1 cellular context compared by ENCODE assay signal in genomic region chr1:28115267-28115666, GRCh38.
A peak's percentile ranks its signal among the peaks of the same experiment; 100 is the strongest.
TF ChIP-seq lines count a peak whose summit lies in the region.

No MANE protein-coding gene starts in this region.

TF ChIP-seq in GM12878, 131 proteins besides CTCF, POLR2A, EP300 and RAD21 (continued from another document and continues in another):
- TF ChIP-seq ZBTB40 (IDR thresholded peaks at IDR 0.05; ENCODE audit: borderline replicate concordance), result no peak
- peak; percentile 32; the same call in 1 of the 2 replicates for TF ChIP-seq PAX5 (IDR thresholded peaks at IDR 0.05; ENCODE audit: borderline replicate concordance, low read depth, low read length)
- no peak for TF ChIP-seq YBX1 (IDR thresholded peaks at IDR 0.05)
- TF ChIP-seq RCOR1 (conservative IDR thresholded peaks at IDR 0.05; ENCODE audit: low read depth, low read length), result no peak
- peak in 1 of 2 experiments; percentile 91; a peak in 1 of 4 replicates for TF ChIP-seq ETV6 (conservative IDR thresholded peaks at IDR 0.05 in 1 of 2, IDR thresholded peaks at IDR 0.05 in 1 of 2; ENCODE audit: borderline replicate concordance in 1 of 2, low read depth in 1 of 2)
- no peak for TF ChIP-seq STAT3 (IDR thresholded peaks at IDR 0.05; ENCODE audit: low read depth, low read length)
- no peak for TF ChIP-seq EZH2 (IDR thresholded peaks at IDR 0.05; ENCODE audit: borderline replicate concordance, control insufficient read depth, low read depth, low read length)
- no peak for TF ChIP-seq E2F8 (IDR thresholded peaks at IDR 0.05; ENCODE audit: low read depth, partially characterized antibody)
- no peak for TF ChIP-seq CBX3 (IDR thresholded peaks at IDR 0.05; ENCODE audit: borderline replicate concordance, low read depth)
- TF ChIP-seq BHLHE40 (IDR thresholded peaks at IDR 0.05; ENCODE audit: borderline replicate concordance in 1 of 2, low read depth in 2 of 2, low read length in 1 of 2), result peak; percentile 10 to 44; a peak in 2 of 4 replicates
- TF ChIP-seq PKNOX1 (IDR thresholded peaks at IDR 0.05), result no peak
- TF ChIP-seq SP1 (IDR thresholded peaks at IDR 0.05; ENCODE audit: low read depth, low read length), result no peak
- TF ChIP-seq ZBTB11 (CRISPR knock-in tag; IDR thresholded peaks at IDR 0.05), result no peak
- no peak for TF ChIP-seq SREBF2 (IDR thresholded peaks at IDR 0.05; ENCODE audit: low read length)
- TF ChIP-seq SMARCA5 (IDR thresholded peaks at IDR 0.05), result no peak
- 0 out of 2 replicates have a peak, but pooled peaks have one; percentile 20 for TF ChIP-seq MEF2A (IDR thresholded peaks at IDR 0.05; ENCODE audit: insufficient read depth, low read depth, low read length)
- no peak for TF ChIP-seq NFYA (IDR thresholded peaks at IDR 0.05; ENCODE audit: borderline replicate concordance, low read depth, low read length)
- TF ChIP-seq TCF3 (IDR thresholded peaks at IDR 0.05; ENCODE audit: borderline replicate concordance, insufficient read depth, low read depth, low read length), result no peak
- TF ChIP-seq SUZ12 (IDR thresholded peaks at IDR 0.05; ENCODE audit: unreplicated experiment), result no peak
- no peak for TF ChIP-seq IRF5 (IDR thresholded peaks at IDR 0.05; ENCODE audit: borderline replicate concordance)
- TF ChIP-seq ZBED1 (IDR thresholded peaks at IDR 0.05; ENCODE audit: borderline replicate concordance), result no peak
- peak; percentile 77 for TF ChIP-seq NFIC (IDR thresholded peaks at IDR 0.05; ENCODE audit: low read depth, low read length)
- peak; percentile 65; the same call in 1 of the 2 replicates for TF ChIP-seq DPF2 (IDR thresholded peaks at IDR 0.05)
- TF ChIP-seq NR2F1 (conservative IDR thresholded peaks at IDR 0.05), result peak; percentile 29; the same call in 1 of the 2 replicates
- no peak for TF ChIP-seq SMAD1 (IDR thresholded peaks at IDR 0.05; ENCODE audit: low read depth, partially characterized antibody)
- peak; percentile 18; the same call in 1 of the 2 replicates for TF ChIP-seq BMI1 (IDR thresholded peaks at IDR 0.05; ENCODE audit: borderline replicate concordance)
- peak; percentile 92 for TF ChIP-seq RUNX3 (IDR thresholded peaks at IDR 0.05; ENCODE audit: low read length)
- no peak for TF ChIP-seq BCL3 (IDR thresholded peaks at IDR 0.05; ENCODE audit: borderline replicate concordance, insufficient read depth, low read depth, low read length, poor library complexity, severe bottlenecking)
- TF ChIP-seq JUND (IDR thresholded peaks at IDR 0.05; ENCODE audit: low read depth, low read length), result no peak
- no peak for TF ChIP-seq ZBTB33 (IDR thresholded peaks at IDR 0.05)
- no peak for TF ChIP-seq ZNF687 (IDR thresholded peaks at IDR 0.05)
- TF ChIP-seq NRF1 (conservative IDR thresholded peaks at IDR 0.05; ENCODE audit: low read depth, low read length), result no peak
